In genomic region chr18:62334110-62334509, GRCh38 we compare ENCODE assay signal across 1 cellular context.
TF ChIP-seq lines count a peak whose summit lies in the region.

No MANE protein-coding gene starts in this region.

TF ChIP-seq in HepG2, 621 proteins besides CTCF, POLR2A, EP300 and RAD21 (continued from another document):
- no peak for TF ChIP-seq NFAT5 (CRISPR knock-in tag; IDR thresholded peaks at IDR 0.05)
